ENCODE assay signal across 8 cellular contexts in the genomic region with DNA sequence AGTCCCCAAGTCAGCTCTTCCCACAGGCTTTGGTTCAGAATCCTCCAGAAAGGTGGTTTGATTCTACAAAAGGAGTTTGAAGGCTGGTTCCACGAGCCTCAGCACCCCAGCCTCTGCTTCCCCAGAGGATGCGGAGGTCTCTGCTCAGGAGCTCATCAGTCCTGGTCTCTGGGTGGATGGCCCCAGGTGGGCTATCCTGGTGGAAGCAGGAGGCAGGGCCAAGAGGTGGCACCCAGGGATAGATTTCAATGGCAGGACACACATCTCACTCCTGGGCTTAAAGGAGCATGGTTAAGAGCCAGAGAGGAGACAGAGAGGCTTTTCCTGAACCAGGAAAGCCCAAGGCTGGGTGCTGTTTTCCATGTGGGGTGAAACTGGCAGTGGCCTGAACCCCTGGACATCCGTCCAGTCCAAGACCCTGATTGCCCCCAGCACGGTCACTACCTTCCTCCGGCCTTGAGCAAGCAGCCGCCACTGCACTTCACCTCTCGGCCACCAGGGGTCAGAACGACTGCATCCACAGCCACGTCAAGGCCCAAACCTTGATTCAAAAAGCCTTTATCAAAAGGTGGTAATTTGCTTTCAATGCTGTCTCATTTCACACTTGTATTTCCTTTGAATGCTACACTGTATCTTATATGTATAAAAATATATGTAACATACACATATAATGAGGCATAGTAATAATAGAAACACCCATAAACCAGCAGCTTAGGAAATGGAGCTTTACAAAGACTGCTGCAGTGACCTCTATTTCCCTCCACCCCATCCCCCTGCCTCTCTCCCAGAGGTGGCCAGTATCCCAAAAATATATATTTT. TPM values are rescaled to one million over a fixed set of nuclear protein-coding genes. Genes with fewer than 3 reads are reported as not detected.
DNase-seq lines count a peak whose midpoint lies in the region; ATAC-seq and TF ChIP-seq lines count a peak whose summit lies in the region.

No MANE protein-coding gene starts in this region.

- DNase-seq in DMS 273 (lab: John Stamatoyannopoulos, UW; ENCODE audit: unreplicated experiment) (peak; percentile 75), DMS 273 treated with DMSO at 0.1 percent for 48 hours (lab: John Stamatoyannopoulos, UW) (no peak), NCI-H1417 (lab: John Stamatoyannopoulos, UW) (peak; percentile 63 to 86 (median 66)), WTC11 (ENCODE audit: low spot score) (peak; percentile 84), MCF 10A (ENCODE audit: unreplicated experiment) (peak; percentile 63), iris pigment epithelial cell (ENCODE audit: low read depth) (peak; percentile 63)
- peak; percentile 57 to 76 for DNase-seq in stimulated activated CD4-positive, alpha-beta T cell treated with anti-CD3 and anti-CD28 coated beads, Interleukin-15, amount 100 ng/mL, for 48 hours (ENCODE audit: low read depth in 2 of 2)

- H3K27ac Mint-ChIP-seq in WTC11 (no peak overlapping the region), MCF 10A (ENCODE audit: low read depth, unreplicated experiment) (no peak overlapping the region)

- H3K9me3 Mint-ChIP-seq in WTC11 (peaks cover 4% of the 10 kb centered on the region; the same call in 1 of the 2 replicates), MCF 10A (ENCODE audit: unreplicated experiment) (no peaks in the 10 kb centered on the region)

- intact Hi-C loops in MCF 10A (cut with micrococcal nuclease), result loop anchor here (1.0 kb wide), 2 partner anchors 103 to 209 kb away; no protein-coding TSS in a partner anchor

- H3K27me3 Mint-ChIP-seq in WTC11 (ENCODE audit: low read depth), result no peaks in the 10 kb centered on the region
- peaks cover 2% of the 10 kb centered on the region for H3K27me3 Mint-ChIP-seq in MCF 10A (ENCODE audit: insufficient read depth, unreplicated experiment)

- no peaks in the 10 kb centered on the region for H3K36me3 Mint-ChIP-seq in WTC11
- no peaks in the 10 kb centered on the region for H3K36me3 Mint-ChIP-seq in MCF 10A (ENCODE audit: insufficient read depth, unreplicated experiment)

- ATAC-seq in WTC11, result peak; percentile 79
- ATAC-seq in HG02678 (IDR thresholded peaks at IDR 0.05; ENCODE audit: unreplicated experiment), result no peak

- CTCF ChIA-PET in WTC11 (lab: Charles Lee), result interaction anchor here (0.5 to 4.0 kb wide), 17 partner anchors 9 to 1542 kb away, joined by 3 to 83 read pairs (median 4); a partner anchor contains a TSS
- CTCF ChIA-PET in MCF 10A (lab: Yijun Ruan, JAX), result interaction anchor here (0.5 to 7.7 kb wide), 45 partner anchors 8 to 649 kb away, joined by 3 to 200 read pairs (median 4); a partner anchor contains a TSS

- POLR2A ChIA-PET in WTC11 (lab: Charles Lee), result interaction anchor here (0.9 kb wide), 1 partner anchor 21 kb away, joined by 3 read pairs; no protein-coding TSS in a partner anchor
- POLR2A ChIA-PET in MCF 10A (lab: Yijun Ruan, JAX), result interaction anchor here (0.6 to 2.2 kb wide), 2 partner anchors 103 to 177 kb away, joined by 3 to 8 read pairs; no protein-coding TSS in a partner anchor

- TF ChIP-seq CTCF in WTC11 (IDR thresholded peaks at IDR 0.05) (peak; percentile 99), MCF 10A (IDR thresholded peaks at IDR 0.05; ENCODE audit: unreplicated experiment) (peak; percentile 97)

- H3K4me1 Mint-ChIP-seq in WTC11, result no peaks in the 10 kb centered on the region
- H3K4me1 Mint-ChIP-seq in MCF 10A (ENCODE audit: insufficient read depth, unreplicated experiment), result no peaks in the 10 kb centered on the region

- H3K4me3 Mint-ChIP-seq in WTC11, result no peak overlapping the region
- no peak overlapping the region for H3K4me3 Mint-ChIP-seq in MCF 10A (ENCODE audit: unreplicated experiment)

- BruUV-seq in MCF 10A (replicated peaks; lab: Mats Ljungman, UMichigan), result no TSS peak

TF ChIP-seq in WTC11, 78 proteins besides CTCF, POLR2A, EP300 and RAD21:
- TF ChIP-seq HMGA2 (CRISPR knock-in tag; IDR thresholded peaks at IDR 0.05), result no peak
- TF ChIP-seq NR2C2 (CRISPR knock-in tag; IDR thresholded peaks at IDR 0.05), result no peak
- no peak for TF ChIP-seq NR1H2 (CRISPR knock-in tag; IDR thresholded peaks at IDR 0.05)
- TF ChIP-seq, protein P1, sequence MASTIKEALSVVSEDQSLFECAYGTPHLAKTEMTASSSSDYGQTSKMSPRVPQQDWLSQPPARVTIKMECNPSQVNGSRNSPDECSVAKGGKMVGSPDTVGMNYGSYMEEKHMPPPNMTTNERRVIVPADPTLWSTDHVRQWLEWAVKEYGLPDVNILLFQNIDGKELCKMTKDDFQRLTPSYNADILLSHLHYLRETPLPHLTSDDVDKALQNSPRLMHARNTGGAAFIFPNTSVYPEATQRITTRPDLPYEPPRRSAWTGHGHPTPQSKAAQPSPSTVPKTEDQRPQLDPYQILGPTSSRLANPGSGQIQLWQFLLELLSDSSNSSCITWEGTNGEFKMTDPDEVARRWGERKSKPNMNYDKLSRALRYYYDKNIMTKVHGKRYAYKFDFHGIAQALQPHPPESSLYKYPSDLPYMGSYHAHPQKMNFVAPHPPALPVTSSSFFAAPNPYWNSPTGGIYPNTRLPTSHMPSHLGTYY (CRISPR knock-in tag; IDR thresholded peaks at IDR 0.05), result no peak
- TF ChIP-seq, protein P2, sequence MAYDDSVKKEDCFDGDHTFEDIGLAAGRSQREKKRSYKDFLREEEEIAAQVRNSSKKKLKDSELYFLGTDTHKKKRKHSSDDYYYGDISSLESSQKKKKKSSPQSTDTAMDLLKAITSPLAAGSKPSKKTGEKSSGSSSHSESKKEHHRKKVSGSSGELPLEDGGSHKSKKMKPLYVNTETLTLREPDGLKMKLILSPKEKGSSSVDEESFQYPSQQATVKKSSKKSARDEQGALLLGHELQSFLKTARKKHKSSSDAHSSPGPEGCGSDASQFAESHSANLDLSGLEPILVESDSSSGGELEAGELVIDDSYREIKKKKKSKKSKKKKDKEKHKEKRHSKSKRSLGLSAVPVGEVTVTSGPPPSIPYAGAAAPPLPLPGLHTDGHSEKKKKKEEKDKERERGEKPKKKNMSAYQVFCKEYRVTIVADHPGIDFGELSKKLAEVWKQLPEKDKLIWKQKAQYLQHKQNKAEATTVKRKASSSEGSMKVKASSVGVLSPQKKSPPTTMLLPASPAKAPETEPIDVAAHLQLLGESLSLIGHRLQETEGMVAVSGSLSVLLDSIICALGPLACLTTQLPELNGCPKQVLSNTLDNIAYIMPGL (CRISPR knock-in tag; IDR thresholded peaks at IDR 0.05), result no peak
- TF ChIP-seq ELF4 (CRISPR knock-in tag; IDR thresholded peaks at IDR 0.05; ENCODE audit: low read depth), result no peak
- TF ChIP-seq, protein P3, sequence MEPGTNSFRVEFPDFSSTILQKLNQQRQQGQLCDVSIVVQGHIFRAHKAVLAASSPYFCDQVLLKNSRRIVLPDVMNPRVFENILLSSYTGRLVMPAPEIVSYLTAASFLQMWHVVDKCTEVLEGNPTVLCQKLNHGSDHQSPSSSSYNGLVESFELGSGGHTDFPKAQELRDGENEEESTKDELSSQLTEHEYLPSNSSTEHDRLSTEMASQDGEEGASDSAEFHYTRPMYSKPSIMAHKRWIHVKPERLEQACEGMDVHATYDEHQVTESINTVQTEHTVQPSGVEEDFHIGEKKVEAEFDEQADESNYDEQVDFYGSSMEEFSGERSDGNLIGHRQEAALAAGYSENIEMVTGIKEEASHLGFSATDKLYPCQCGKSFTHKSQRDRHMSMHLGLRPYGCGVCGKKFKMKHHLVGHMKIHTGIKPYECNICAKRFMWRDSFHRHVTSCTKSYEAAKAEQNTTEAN (CRISPR knock-in tag; IDR thresholded peaks at IDR 0.05), result no peak
- TF ChIP-seq NFYB (CRISPR knock-in tag; conservative IDR thresholded peaks at IDR 0.05; ENCODE audit: low read depth), result no peak
- TF ChIP-seq ZNF317 (CRISPR knock-in tag; IDR thresholded peaks at IDR 0.05; ENCODE audit: borderline replicate concordance, low read depth), result no peak
- TF ChIP-seq ZNF416 (CRISPR knock-in tag; IDR thresholded peaks at IDR 0.05), result no peak
- TF ChIP-seq TCF7 (CRISPR knock-in tag; IDR thresholded peaks at IDR 0.05; ENCODE audit: low read depth), result no peak
- no peak for TF ChIP-seq RORB (CRISPR knock-in tag; IDR thresholded peaks at IDR 0.05)

RNA-seq across cellular contexts. Expression of a gene that starts 19.3 kb away (rescaled TPM):
- total RNA-seq in WTC11 (2021), result 1.4 to 2.1 TPM (median 1.6 TPM) in 3 replicates
- total RNA-seq in MCF 10A (2022), result not detected in 2 replicates

RNA-seq across cellular contexts. Expression of a gene that starts 32.6 kb away (rescaled TPM):
- 26.2 to 31.6 TPM (median 30.1 TPM) in 3 replicates for total RNA-seq in WTC11 (2021)
- not detected in 2 replicates for total RNA-seq in MCF 10A (2022)

RNA-seq across cellular contexts. Expression of a gene that starts 46.9 kb away (rescaled TPM):
- total RNA-seq in WTC11 (2021), result 0.25 to 0.90 TPM (median 0.82 TPM) in 3 replicates
- total RNA-seq in MCF 10A (2022), result not detected in 2 replicates

Comparison
In these comparisons a context has a peak if more than half of its experiments do, and no peak if none do; other contexts are left out.
1. RNA of a gene that starts 32.6 kb away (total RNA-seq): 26.2 to 31.6 TPM in WTC11; not detected in MCF 10A; every median in the first group is over 10 times any median in the second.